In genomic region chr4:103996059-103996458, GRCh38 we compare ENCODE assay signal across 2 cellular contexts.
TF ChIP-seq lines count a peak whose summit lies in the region.

No MANE protein-coding gene starts in this region.

TF ChIP-seq in H1, 55 proteins besides CTCF, POLR2A, EP300 and RAD21 (continued from another document):
- no peak for TF ChIP-seq CEBPB (IDR thresholded peaks at IDR 0.05; ENCODE audit: low read depth, low read length)

TF ChIP-seq in GM12891, 5 proteins besides CTCF, POLR2A, EP300 and RAD21:
- TF ChIP-seq PAX5 (IDR thresholded peaks at IDR 0.05; ENCODE audit: insufficient read depth, low read length, severe bottlenecking) (no peak), POLR2AphosphoS5 (IDR thresholded peaks at IDR 0.05; ENCODE audit: low read depth, low read length) (no peak), POU2F2 (IDR thresholded peaks at IDR 0.05; ENCODE audit: low read depth, low read length) (no peak), SPI1 (IDR thresholded peaks at IDR 0.05; ENCODE audit: low read depth, low read length) (no peak), TAF1 (IDR thresholded peaks at IDR 0.05; ENCODE audit: low read depth, low read length) (no peak)
